14 cellular contexts compared by ENCODE assay signal in the genomic region with DNA sequence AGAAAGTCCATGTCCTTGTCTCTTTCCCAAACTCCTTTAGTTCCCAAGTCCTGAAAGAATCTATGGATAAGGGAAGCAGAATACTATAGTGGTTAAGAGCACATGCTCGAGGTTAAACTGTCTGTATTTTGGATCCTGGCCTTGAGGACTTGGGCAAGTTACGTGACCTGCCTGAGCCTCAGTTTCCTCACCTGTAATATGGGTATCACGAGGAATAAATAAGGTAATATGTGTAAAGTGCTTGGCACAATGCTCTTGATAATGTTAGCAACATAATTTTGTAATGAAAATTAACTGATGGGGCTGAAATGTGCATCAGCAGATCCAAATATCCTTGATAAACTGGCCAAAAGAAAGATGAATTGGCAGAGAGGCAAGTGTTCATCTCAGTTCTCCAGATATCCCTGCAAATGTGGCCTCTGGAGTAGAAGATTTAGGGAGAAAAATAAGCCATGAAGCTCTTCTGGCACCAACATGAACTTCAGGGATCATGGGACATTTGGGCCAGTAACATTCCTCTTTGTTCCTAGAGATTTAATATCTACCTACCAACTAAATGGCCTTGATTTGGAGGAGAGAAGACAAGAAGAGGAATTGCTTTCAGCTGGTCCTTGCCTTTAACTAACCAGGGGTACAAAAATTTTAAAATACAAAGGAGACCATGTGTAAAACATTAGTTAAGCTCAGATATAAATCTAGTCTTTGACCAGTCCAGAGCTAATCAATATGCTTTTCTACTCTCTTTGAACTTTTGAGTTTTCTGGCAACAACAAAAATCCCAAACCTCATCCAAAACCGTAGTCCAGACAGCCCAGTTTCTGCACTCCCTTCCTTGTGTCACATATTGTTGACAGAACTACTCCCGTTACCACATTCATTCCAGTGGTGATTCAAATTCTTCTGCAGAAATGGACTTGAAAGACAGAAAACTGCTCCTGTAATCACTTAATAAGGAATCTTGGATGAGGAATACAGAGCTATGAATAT. TPM values are rescaled to one million over a fixed set of nuclear protein-coding genes. Genes with fewer than 3 reads are reported as not detected.
A peak's percentile ranks its signal among the peaks of the same experiment; 100 is the strongest.
DNase-seq lines count a peak whose midpoint lies in the region; ATAC-seq and TF ChIP-seq lines count a peak whose summit lies in the region.
"Had no signal": no experiment of that assay in that cellular context is flagged by ENCODE, and none has a peak within 500 bp of the region (broad histone marks: within the 10 kb centered on the region; RNA-seq: fewer than 3 reads in every experiment).

No MANE protein-coding gene starts in this region.

- H3K4me2 ChIP-seq in GM23338 = no peak overlapping the region

- no peak for ATAC-seq in GM23338
- no peak for ATAC-seq in GM19324 (IDR thresholded peaks at IDR 0.05; ENCODE audit: low FRiP score, unreplicated experiment)
- no peak for ATAC-seq in activated T-helper 17 cell treated with anti-CD3 and anti-CD28 coated beads, Interleukin-2, amount 50 U/mL, for 72 hours (replicated peaks)
- ATAC-seq: activated naive CD4-positive, alpha-beta T cell treated with anti-CD3 and anti-CD28 coated beads, Interleukin-2, amount 50 U/mL, for 72 hours; foreskin keratinocyte; mucosa of descending colon had no signal

- peaks cover 21% of the 10 kb centered on the region for H3K4me1 Mint-ChIP-seq in GM23338
- H3K4me1 Mint-ChIP-seq in activated T-helper 17 cell treated with anti-CD3 and anti-CD28 coated beads, Interleukin-2, amount 50 U/mL, for 72 hours = peaks cover 39% of the 10 kb centered on the region

- no peaks in the 10 kb centered on the region for H3F3A ChIP-seq in GM23338 (replicated peaks; ENCODE audit: low read depth)

- H3K4me3 ChIP-seq in GM23338 (no peak overlapping the region), astrocyte of the cerebellum (ENCODE audit: low read depth, low read length) (no peak overlapping the region)
- H3K4me3 ChIP-seq: colonic mucosa, mucosa of descending colon had no signal

- H3K27ac Mint-ChIP-seq in GM23338 = no peak overlapping the region
- no peak overlapping the region for H3K27ac Mint-ChIP-seq in activated T-helper 17 cell treated with anti-CD3 and anti-CD28 coated beads, Interleukin-2, amount 50 U/mL, for 72 hours
- H3K27ac Mint-ChIP-seq: activated naive CD4-positive, alpha-beta T cell treated with anti-CD3 and anti-CD28 coated beads, Interleukin-2, amount 50 U/mL, for 72 hours had no signal

- H3K9me3 Mint-ChIP-seq in GM23338 = peaks cover 4% of the 10 kb centered on the region; the same call in 1 of the 3 replicates
- no peaks in the 10 kb centered on the region for H3K9me3 Mint-ChIP-seq in activated T-helper 17 cell treated with anti-CD3 and anti-CD28 coated beads, Interleukin-2, amount 50 U/mL, for 72 hours
- H3K9me3 Mint-ChIP-seq: activated naive CD4-positive, alpha-beta T cell treated with anti-CD3 and anti-CD28 coated beads, Interleukin-2, amount 50 U/mL, for 72 hours had no signal

- TF ChIP-seq CTCF in GM23338 (conservative IDR thresholded peaks at IDR 0.05; ENCODE audit: low read depth in 2 of 2) (no peak), astrocyte of the cerebellum (IDR thresholded peaks at IDR 0.05; ENCODE audit: low read depth, low read length, missing control alignments) (no peak)

- H3K27me3 Mint-ChIP-seq in GM23338 (ENCODE audit: insufficient read depth, low read depth, poor library complexity) = peaks cover under 1% of the 10 kb centered on the region
- H3K27me3 Mint-ChIP-seq in activated T-helper 17 cell treated with anti-CD3 and anti-CD28 coated beads, Interleukin-2, amount 50 U/mL, for 72 hours = no peaks in the 10 kb centered on the region

- H3K27me3 ChIP-seq in GM23338 (ENCODE audit: insufficient read depth) = no peaks in the 10 kb centered on the region
- H3K27me3 ChIP-seq: colonic mucosa had no signal

- no peak overlapping the region for H3K4me3 Mint-ChIP-seq in GM23338
- no peak overlapping the region for H3K4me3 Mint-ChIP-seq in activated T-helper 17 cell treated with anti-CD3 and anti-CD28 coated beads, Interleukin-2, amount 50 U/mL, for 72 hours

- H2AFZ ChIP-seq in GM23338 = 0 out of 2 replicates have a peak overlapping the region, but pooled peaks have one; percentile 23

- H3K79me2 ChIP-seq in GM23338 (replicated peaks; ENCODE audit: insufficient read depth) = no peaks in the 10 kb centered on the region

- DNase-seq in GM23338 (ENCODE audit: low spot score) (no peak), astrocyte of the cerebellum (ENCODE audit: low read depth) (peak; percentile 94), left kidney (ENCODE audit: low read depth, low spot score) (peak; percentile 52), stromal cell of bone marrow (ENCODE audit: low read depth) (peak; percentile 69), foreskin melanocyte (no peak)
- DNase-seq: colonic mucosa; foreskin keratinocyte; mucosa of descending colon; NCI-H2171; stimulated activated naive CD4-positive, alpha-beta T cell treated with Interleukin-2 at 50 U/mL for 16 hours; WERI-Rb-1 had no signal

- no peaks in the 10 kb centered on the region for H3K36me3 Mint-ChIP-seq in GM23338 (ENCODE audit: low read depth)
- no peaks in the 10 kb centered on the region for H3K36me3 Mint-ChIP-seq in activated T-helper 17 cell treated with anti-CD3 and anti-CD28 coated beads, Interleukin-2, amount 50 U/mL, for 72 hours (ENCODE audit: low read depth)

- no peaks in the 10 kb centered on the region for H3K9me2 ChIP-seq in GM23338 (ENCODE audit: insufficient read depth)

- in situ Hi-C loops in astrocyte of the cerebellum (cut with HindIII; ENCODE audit: low sequenced_read_pairs) = no loop called here

- H3K27ac ChIP-seq in GM23338 (ENCODE audit: low read depth) = no peak overlapping the region
- H3K27ac ChIP-seq: foreskin keratinocyte, WERI-Rb-1 had no signal

- H3K36me3 ChIP-seq in GM23338 (ENCODE audit: insufficient read depth) = no peaks in the 10 kb centered on the region
- H3K36me3 ChIP-seq: colonic mucosa, WERI-Rb-1 had no signal

- peaks cover 14% of the 10 kb centered on the region for H3K4me1 ChIP-seq in GM23338 (ENCODE audit: insufficient read depth)
- H3K4me1 ChIP-seq: colonic mucosa had no signal

- no peaks in the 10 kb centered on the region for H4K20me1 ChIP-seq in GM23338 (replicated peaks; ENCODE audit: insufficient read depth)

TF ChIP-seq in GM23338, 12 proteins besides CTCF, POLR2A, EP300 and RAD21 (continues in another document):
- TF ChIP-seq NANOG (IDR thresholded peaks at IDR 0.05; ENCODE audit: borderline replicate concordance) = no peak
- no peak for TF ChIP-seq CREB1 (CRISPR knock-in tag; IDR thresholded peaks at IDR 0.05; ENCODE audit: low read depth)
- no peak for TF ChIP-seq ZNF114 (CRISPR knock-in tag; IDR thresholded peaks at IDR 0.05)
- TF ChIP-seq EZH2phosphoT487 (IDR thresholded peaks at IDR 0.05; ENCODE audit: unreplicated experiment) = no peak
- TF ChIP-seq, protein P1, sequence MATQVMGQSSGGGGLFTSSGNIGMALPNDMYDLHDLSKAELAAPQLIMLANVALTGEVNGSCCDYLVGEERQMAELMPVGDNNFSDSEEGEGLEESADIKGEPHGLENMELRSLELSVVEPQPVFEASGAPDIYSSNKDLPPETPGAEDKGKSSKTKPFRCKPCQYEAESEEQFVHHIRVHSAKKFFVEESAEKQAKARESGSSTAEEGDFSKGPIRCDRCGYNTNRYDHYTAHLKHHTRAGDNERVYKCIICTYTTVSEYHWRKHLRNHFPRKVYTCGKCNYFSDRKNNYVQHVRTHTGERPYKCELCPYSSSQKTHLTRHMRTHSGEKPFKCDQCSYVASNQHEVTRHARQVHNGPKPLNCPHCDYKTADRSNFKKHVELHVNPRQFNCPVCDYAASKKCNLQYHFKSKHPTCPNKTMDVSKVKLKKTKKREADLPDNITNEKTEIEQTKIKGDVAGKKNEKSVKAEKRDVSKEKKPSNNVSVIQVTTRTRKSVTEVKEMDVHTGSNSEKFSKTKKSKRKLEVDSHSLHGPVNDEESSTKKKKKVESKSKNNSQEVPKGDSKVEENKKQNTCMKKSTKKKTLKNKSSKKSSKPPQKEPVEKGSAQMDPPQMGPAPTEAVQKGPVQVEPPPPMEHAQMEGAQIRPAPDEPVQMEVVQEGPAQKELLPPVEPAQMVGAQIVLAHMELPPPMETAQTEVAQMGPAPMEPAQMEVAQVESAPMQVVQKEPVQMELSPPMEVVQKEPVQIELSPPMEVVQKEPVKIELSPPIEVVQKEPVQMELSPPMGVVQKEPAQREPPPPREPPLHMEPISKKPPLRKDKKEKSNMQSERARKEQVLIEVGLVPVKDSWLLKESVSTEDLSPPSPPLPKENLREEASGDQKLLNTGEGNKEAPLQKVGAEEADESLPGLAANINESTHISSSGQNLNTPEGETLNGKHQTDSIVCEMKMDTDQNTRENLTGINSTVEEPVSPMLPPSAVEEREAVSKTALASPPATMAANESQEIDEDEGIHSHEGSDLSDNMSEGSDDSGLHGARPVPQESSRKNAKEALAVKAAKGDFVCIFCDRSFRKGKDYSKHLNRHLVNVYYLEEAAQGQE (IDR thresholded peaks at IDR 0.05; ENCODE audit: unreplicated experiment) = no peak
- TF ChIP-seq JUNB (IDR thresholded peaks at IDR 0.05; ENCODE audit: unreplicated experiment) = no peak

RNA-seq across cellular contexts. Expression of a gene that starts 52.7 kb away (rescaled TPM):
- 100 and 115 TPM in 2 replicates for total RNA-seq in GM23338 (2014; rRNA removed; shearing (Covaris generic))
- 55.4 and 65.3 TPM in 2 replicates for polyA plus RNA-seq in GM23338 (2016; fragmentation: Nextera tagmentation; extraction: Ambion mirVana)
- 10 to 100 TPM; 69.9 to 93.7 TPM for total RNA-seq in activated T-helper 17 cell treated with anti-CD3 and anti-CD28 coated beads, Interleukin-2, amount 50 U/mL, for 72 hours

Comparison
In these comparisons a context has a peak if more than half of its experiments do, and no peak if none do; other contexts are left out.
1. DNase-seq: peak in astrocyte of the cerebellum (single experiment), left kidney (single experiment) and stromal cell of bone marrow (single experiment); none in GM23338 (single experiment) and foreskin melanocyte (single experiment).